Comparison of ENCODE assay signal across 8 cellular contexts in the genomic region with DNA sequence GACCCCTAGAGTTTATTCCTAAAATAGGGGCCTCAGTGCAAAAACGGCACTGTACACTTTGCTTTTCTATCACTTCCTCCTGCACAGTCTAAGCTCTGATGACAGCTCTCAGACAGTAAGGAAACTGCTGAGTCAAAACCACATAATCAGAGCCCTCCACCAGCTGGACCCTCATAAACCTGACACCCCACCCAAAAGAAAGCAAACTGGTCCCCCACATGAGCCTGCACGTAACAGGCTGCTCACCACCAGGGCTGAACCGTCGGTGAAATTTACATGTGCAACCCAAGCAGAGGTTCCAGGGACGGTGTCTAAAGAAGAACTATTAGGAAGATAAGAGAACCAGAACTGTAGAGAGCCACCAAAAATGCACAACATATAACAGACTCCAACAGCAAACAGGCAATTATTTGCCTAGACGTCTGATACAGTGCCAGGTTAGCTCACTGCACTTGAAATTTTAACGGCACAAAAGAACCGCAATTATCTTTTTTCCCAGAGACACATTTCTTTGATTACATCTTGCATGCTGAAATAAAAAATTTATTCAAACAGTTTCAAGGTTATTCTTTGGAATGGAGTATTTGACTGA. TPM values are rescaled to one million over a fixed set of nuclear protein-coding genes. Genes with fewer than 3 reads are reported as not detected.
DNase-seq lines count a peak whose midpoint lies in the region; ATAC-seq, FAIRE-seq and TF ChIP-seq lines count a peak whose summit lies in the region.

No MANE protein-coding gene starts in this region.

- peaks cover 4% of the 10 kb centered on the region for H3K79me2 ChIP-seq in GM12878 (ENCODE audit: control insufficient read depth, insufficient read depth, low read length)

- SMC1A ChIA-PET in GM12878 (lab: Charles Lee; ENCODE audit: uncharacterized antibody, unreplicated experiment), result interaction anchor here (0.9 to 1.9 kb wide), 10 partner anchors 8 to 147 kb away, joined by 3 to 8 read pairs (median 4); no protein-coding TSS in a partner anchor

- in situ Hi-C loops in GM12878 (cut with MboI), result no loop called here

- CTCF ChIA-PET in GM12878 (lab: Yijun Ruan, JAX), result interaction anchor here (1.0 to 1.3 kb wide), 3 partner anchors 11 to 25 kb away, joined by 3 to 5 read pairs (median 4); no protein-coding TSS in a partner anchor
- CTCF ChIA-PET in activated naive CD4-positive, alpha-beta T cell treated with anti-CD3 and anti-CD28 coated beads, Interleukin-2, amount 10 ng/mL, durations not matched to agents 7 days and 5 days (lab: Charles Lee), result interaction anchor here (0.9 kb wide), 1 partner anchor 17 kb away, joined by 4 read pairs; no protein-coding TSS in a partner anchor

- H3K4me3 Mint-ChIP-seq in natural killer cell treated with Interleukin-12 subunit alpha and Interleukin-12 subunit beta and Interleukin-15 and Interleukin-18, amount 100 ng/mL, for 72 hours, result peak overlapping the region; percentile 62
- no peak overlapping the region for H3K4me3 Mint-ChIP-seq in activated naive CD4-positive, alpha-beta T cell treated with anti-CD3 and anti-CD28 coated beads, Interleukin-2, amount 10 ng/mL, durations not matched to agents 7 days and 5 days

- no peak for TF ChIP-seq RAD21 in GM12878 (IDR thresholded peaks at IDR 0.05; ENCODE audit: insufficient read depth, low read depth, low read length)

- no peaks in the 10 kb centered on the region for H3K36me3 ChIP-seq in GM06990 (ENCODE audit: control insufficient read depth, insufficient read depth, low read length)
- H3K36me3 ChIP-seq in GM12878 (ENCODE audit: control insufficient read depth in 2 of 2, insufficient read depth in 2 of 2, low read length in 1 of 2), result no peaks in the 10 kb centered on the region

- no peak for TF ChIP-seq POLR2A in NB4 (IDR thresholded peaks at IDR 0.05; ENCODE audit: extremely low read depth, insufficient read length)
- TF ChIP-seq POLR2A in GM12878 (IDR thresholded peaks at IDR 0.05; ENCODE audit: low read depth, low read length), result no peak

- H3K27ac Mint-ChIP-seq in natural killer cell treated with Interleukin-12 subunit alpha and Interleukin-12 subunit beta and Interleukin-15 and Interleukin-18, amount 100 ng/mL, for 72 hours, result peak overlapping the region; percentile 50 to 72
- no peak overlapping the region for H3K27ac Mint-ChIP-seq in activated naive CD4-positive, alpha-beta T cell treated with anti-CD3 and anti-CD28 coated beads, Interleukin-2, amount 10 ng/mL, durations not matched to agents 7 days and 5 days

- peaks cover 43 to 54% of the 10 kb centered on the region in 2 donors for H3K4me1 Mint-ChIP-seq in natural killer cell treated with Interleukin-12 subunit alpha and Interleukin-12 subunit beta and Interleukin-15 and Interleukin-18, amount 100 ng/mL, for 72 hours (ENCODE audit: low read depth in 2 of 2)
- peaks cover 27% of the 10 kb centered on the region for H3K4me1 Mint-ChIP-seq in activated naive CD4-positive, alpha-beta T cell treated with anti-CD3 and anti-CD28 coated beads, Interleukin-2, amount 10 ng/mL, durations not matched to agents 7 days and 5 days

- H3K27me3 ChIP-seq in GM06990 (replicated peaks; ENCODE audit: control insufficient read depth, insufficient read depth, low read length) (no peaks in the 10 kb centered on the region), GM12878 (replicated peaks in 1 of 2; ENCODE audit: control insufficient read depth in 2 of 2, insufficient read depth in 2 of 2, low read length in 1 of 2) (no peaks in the 10 kb centered on the region)

- H3K27ac ChIP-seq in GM12878 (ENCODE audit: control insufficient read depth, insufficient read depth), result 0 out of 2 replicates have a peak overlapping the region, but pooled peaks have one; percentile 12

- intact Hi-C loops in GM12878 (cut with micrococcal nuclease; ENCODE audit: unreplicated experiment), result loop anchor here (5.0 kb wide), 1 partner anchor 47 kb away; no protein-coding TSS in a partner anchor

- WGBS in GM12878 (ENCODE audit: insufficient coverage, insufficient replicate concordance, low lambda C conversion rate, missing lambda C conversion rate), result 47% methylated on average over 8 of the region's 8 CpGs

- no peaks in the 10 kb centered on the region for H4K20me1 ChIP-seq in GM12878 (ENCODE audit: control insufficient read depth, insufficient read depth)

- H3K27me3 Mint-ChIP-seq in natural killer cell treated with Interleukin-12 subunit alpha and Interleukin-12 subunit beta and Interleukin-15 and Interleukin-18, amount 100 ng/mL, for 72 hours, result no peaks in the 10 kb centered on the region
- H3K27me3 Mint-ChIP-seq in activated naive CD4-positive, alpha-beta T cell treated with anti-CD3 and anti-CD28 coated beads, Interleukin-2, amount 10 ng/mL, durations not matched to agents 7 days and 5 days, result no peaks in the 10 kb centered on the region

- no peak overlapping the region for H3K4me3 ChIP-seq in GM06990 (replicated peaks; ENCODE audit: low read depth, low read length)
- no peak overlapping the region for H3K4me3 ChIP-seq in NB4 (ENCODE audit: low read depth, low read length)
- no peak overlapping the region for H3K4me3 ChIP-seq in GM12878

- peak overlapping the region; percentile 15; the same call in 1 of the 2 replicates for H2AFZ ChIP-seq in GM12878 (ENCODE audit: control insufficient read depth, low read depth, low read length)

- POLR2A ChIA-PET in GM12878 (lab: Charles Lee), result interaction anchor here (0.8 to 1.8 kb wide), 2 partner anchors 8 to 16 kb away, joined by 3 to 6 read pairs; no protein-coding TSS in a partner anchor

- RAD21 ChIA-PET in GM12878 (lab: Charles Lee; ENCODE audit: unreplicated experiment), result interaction anchor here (0.8 to 2.1 kb wide), 3 partner anchors 16 to 55 kb away, joined by 3 to 4 read pairs (median 3); no protein-coding TSS in a partner anchor

- H3K9me3 ChIP-seq in GM12878 (replicated peaks; ENCODE audit: control insufficient read depth, insufficient read depth, low read length), result no peaks in the 10 kb centered on the region

- no peak overlapping the region for H3K9ac ChIP-seq in GM12878 (ENCODE audit: control insufficient read depth, insufficient read depth, low read length)

- no TSS peak for BruUV-seq in GM12878 (replicated peaks; lab: Mats Ljungman, UMichigan)

- DNase-seq in GM06990 (ENCODE audit: extremely low read depth, insufficient read length) (peak; percentile 30), NB4 (ENCODE audit: low read depth) (peak; percentile 77), GM12878 (ENCODE audit: low read depth, low spot score) (no peak)
- DNase-seq in natural killer cell treated with Interleukin-12 subunit alpha and Interleukin-12 subunit beta and Interleukin-15 and Interleukin-18, amount 100 ng/mL, for 72 hours (ENCODE audit: low spot score), result no peak
- no peak for DNase-seq in stimulated activated CD4-positive, alpha-beta T cell treated with anti-CD3 and anti-CD28 coated beads, Interleukin-12 subunit alpha, Interleukin-12 subunit beta, amount 100 ng/mL, for 4 hours
- DNase-seq in activated naive CD4-positive, alpha-beta T cell treated with anti-CD3 and anti-CD28 coated beads, Interleukin-2, amount 10 ng/mL, durations not matched to agents 7 days and 5 days, result no peak

- peak; percentile 47 for FAIRE-seq in GM12878 (lab: Jason Lieb, UNC)

- peak; percentile 74 for ATAC-seq in GM21723 (IDR thresholded peaks at IDR 0.05; ENCODE audit: unreplicated experiment)
- ATAC-seq in GM12878, result peak; percentile 82
- peak; percentile 68 to 72 for ATAC-seq in natural killer cell treated with Interleukin-12 subunit alpha and Interleukin-12 subunit beta and Interleukin-15 and Interleukin-18, amount 100 ng/mL, for 72 hours
- ATAC-seq in GM19324 (IDR thresholded peaks at IDR 0.05; ENCODE audit: low FRiP score, unreplicated experiment), result no peak

- TF ChIP-seq EP300 in GM12878 (IDR thresholded peaks at IDR 0.05; ENCODE audit: borderline replicate concordance in 1 of 2, control insufficient read depth in 1 of 2, low read depth in 2 of 2, low read length in 2 of 2), result no peak

- no peaks in the 10 kb centered on the region for H3K9me3 Mint-ChIP-seq in natural killer cell treated with Interleukin-12 subunit alpha and Interleukin-12 subunit beta and Interleukin-15 and Interleukin-18, amount 100 ng/mL, for 72 hours
- no peaks in the 10 kb centered on the region for H3K9me3 Mint-ChIP-seq in activated naive CD4-positive, alpha-beta T cell treated with anti-CD3 and anti-CD28 coated beads, Interleukin-2, amount 10 ng/mL, durations not matched to agents 7 days and 5 days

- TF ChIP-seq CTCF in GM06990 (IDR thresholded peaks at IDR 0.05; ENCODE audit: insufficient read depth, low read length, poor library complexity, severe bottlenecking), result no peak
- TF ChIP-seq CTCF in NB4 (IDR thresholded peaks at IDR 0.05; ENCODE audit: low read depth, low read length), result no peak
- no peak for TF ChIP-seq CTCF in GM12878 (IDR thresholded peaks at IDR 0.05 in 2 of 3, conservative IDR thresholded peaks at IDR 0.05 in 1 of 3; ENCODE audit: control insufficient read depth in 2 of 3, extremely low read depth in 1 of 3, insufficient read depth in 1 of 3, low read depth in 3 of 3, low read length in 3 of 3)

- peak overlapping the region; percentile 36 for H3K4me2 ChIP-seq in GM12878 (ENCODE audit: control insufficient read depth, insufficient read depth)

- no peaks in the 10 kb centered on the region for H3K36me3 Mint-ChIP-seq in natural killer cell treated with Interleukin-12 subunit alpha and Interleukin-12 subunit beta and Interleukin-15 and Interleukin-18, amount 100 ng/mL, for 72 hours
- no peaks in the 10 kb centered on the region for H3K36me3 Mint-ChIP-seq in activated naive CD4-positive, alpha-beta T cell treated with anti-CD3 and anti-CD28 coated beads, Interleukin-2, amount 10 ng/mL, durations not matched to agents 7 days and 5 days

- peaks cover 24% of the 10 kb centered on the region; the same call in 1 of the 2 replicates for H3K4me1 ChIP-seq in GM12878 (ENCODE audit: control insufficient read depth, insufficient read depth, low read length)

RNA-seq across cellular contexts. Expression of a gene that starts 19.6 kb away (rescaled TPM):
- 31.1 and 32.6 TPM in 2 replicates for total RNA-seq in GM12878 (2013; cell fraction: nucleolus; rRNA removed)
- total RNA-seq in GM12878 (2014; rRNA removed) (6.3 and 7.4 TPM in 2 replicates), GM12878 (2014; rRNA removed; fragmentation: Illumina TruSeq; extraction: Trizol) (4.8 and 7.2 TPM in 2 replicates), GM12878 (2021) (3.6 and 5.0 TPM in 2 replicates)
- polyA plus RNA-seq in GM12878 (2011; ENCODE audit: low read depth), result 7.3 TPM
- polyA plus RNA-seq in GM12878 (2011; rRNA removed) (14.5 and 14.8 TPM in 2 replicates), GM12878 (2014; fragmentation: Illumina TruSeq; extraction: Trizol) (3.5 and 3.6 TPM in 2 replicates), GM12878 (2014; fragmentation: Nextera tagmentation; extraction: Ambion mirVana) (1 to 10 TPM; 1.4 to 1.7 TPM), GM12878 (2014; rRNA removed) (2.5 and 4.4 TPM in 2 replicates), GM12878 (2016; fragmentation: Nextera tagmentation; extraction: Ambion mirVana) (10 to 100 TPM; 10.7 to 11.7 TPM)
- 12.2 and 14.7 TPM in 2 replicates for polyA plus RNA-seq in GM12878 (2011; cell fraction: cytosol; rRNA removed)
- polyA plus RNA-seq in GM12878 (2011; cell fraction: nucleus; rRNA removed), result 14.2 and 16.5 TPM in 2 replicates
- polyA plus RNA-seq in GM12878 (2012), result 9.6 and 14.4 TPM in 2 replicates
- polyA minus RNA-seq in GM12878 (2011; rRNA and poly(A)+ RNA removed), result 20.7 and 31.1 TPM in 2 replicates
- polyA minus RNA-seq in GM12878 (2011; cell fraction: cytosol; rRNA and poly(A)+ RNA removed), result 12.2 and 13.7 TPM in 2 replicates
- 50.1 and 107 TPM in 2 replicates for polyA minus RNA-seq in GM12878 (2011; cell fraction: nucleus; rRNA and poly(A)+ RNA removed)
- total RNA-seq in natural killer cell treated with Interleukin-12 subunit alpha and Interleukin-12 subunit beta and Interleukin-15 and Interleukin-18, amount 100 ng/mL, for 72 hours, result 10 to 100 TPM; 31.6 to 49.0 TPM

Comparison
In these comparisons a context has a peak if more than half of its experiments do, and no peak if none do; other contexts are left out.
1. DNase-seq: peak in GM06990 (single experiment) and NB4 (single experiment); none in GM12878 (single experiment), natural killer cell treated with Interleukin-12 subunit alpha and Interleukin-12 subunit beta and Interleukin-15 and Interleukin-18, amount 100 ng/mL, for 72 hours (single experiment), stimulated activated CD4-positive, alpha-beta T cell treated with anti-CD3 and anti-CD28 coated beads, Interleukin-12 subunit alpha, Interleukin-12 subunit beta, amount 100 ng/mL, for 4 hours (single experiment) and activated naive CD4-positive, alpha-beta T cell treated with anti-CD3 and anti-CD28 coated beads, Interleukin-2, amount 10 ng/mL, durations not matched to agents 7 days and 5 days (single experiment).